Comparison of ENCODE assay signal across 1 cellular context in the genomic region with DNA sequence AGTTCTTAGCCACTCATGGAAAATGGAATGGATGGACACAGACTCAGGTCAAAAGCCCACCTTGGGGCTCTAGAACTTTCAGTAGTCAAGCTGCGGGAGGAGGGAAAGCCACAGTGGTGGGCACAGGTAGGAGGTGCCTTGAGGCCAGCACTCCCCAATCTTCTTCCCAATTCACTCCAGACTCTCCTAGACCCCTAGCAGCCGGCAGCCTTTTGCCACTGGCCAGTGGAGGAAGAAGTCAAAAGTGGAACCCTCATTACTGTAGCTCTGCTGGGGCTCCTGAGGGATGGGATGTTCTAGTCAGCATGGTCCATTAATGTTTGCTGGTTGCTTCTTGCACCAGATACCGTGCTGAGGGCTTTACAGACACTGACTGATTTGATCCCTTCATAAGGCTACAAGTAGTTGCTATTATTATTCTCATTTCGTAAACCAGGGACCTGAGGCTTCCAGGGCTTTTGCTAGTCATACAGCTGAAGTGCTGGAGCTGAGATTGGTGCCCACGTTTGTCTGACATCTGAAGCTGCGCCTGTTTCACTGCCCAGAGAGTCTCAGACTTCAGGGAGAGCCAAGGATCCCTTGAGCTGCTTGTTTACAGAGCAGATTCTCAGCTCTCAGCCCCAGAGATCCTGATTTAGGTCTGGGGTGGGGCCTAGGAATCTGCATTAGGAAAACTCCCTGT.
TF ChIP-seq lines count a peak whose summit lies in the region.

No MANE protein-coding gene starts in this region.

TF ChIP-seq in GM23338, 12 proteins besides CTCF, POLR2A, EP300 and RAD21:
- TF ChIP-seq ZNF331 (CRISPR knock-in tag; IDR thresholded peaks at IDR 0.05; ENCODE audit: low read depth) (no peak), NANOG (IDR thresholded peaks at IDR 0.05; ENCODE audit: borderline replicate concordance) (no peak), EZH2 (IDR thresholded peaks at IDR 0.05; ENCODE audit: low read depth, unreplicated experiment) (no peak), POLR2AphosphoS5 (IDR thresholded peaks at IDR 0.05; ENCODE audit: low read depth) (no peak), CREB1 (CRISPR knock-in tag; IDR thresholded peaks at IDR 0.05; ENCODE audit: low read depth) (no peak), EZH2phosphoT487 (IDR thresholded peaks at IDR 0.05; ENCODE audit: unreplicated experiment) (no peak), ZNF114 (CRISPR knock-in tag; IDR thresholded peaks at IDR 0.05) (no peak), STAT1 (IDR thresholded peaks at IDR 0.05; ENCODE audit: unreplicated experiment) (no peak), JUNB (IDR thresholded peaks at IDR 0.05; ENCODE audit: unreplicated experiment) (no peak)
- TF ChIP-seq, protein P1, sequence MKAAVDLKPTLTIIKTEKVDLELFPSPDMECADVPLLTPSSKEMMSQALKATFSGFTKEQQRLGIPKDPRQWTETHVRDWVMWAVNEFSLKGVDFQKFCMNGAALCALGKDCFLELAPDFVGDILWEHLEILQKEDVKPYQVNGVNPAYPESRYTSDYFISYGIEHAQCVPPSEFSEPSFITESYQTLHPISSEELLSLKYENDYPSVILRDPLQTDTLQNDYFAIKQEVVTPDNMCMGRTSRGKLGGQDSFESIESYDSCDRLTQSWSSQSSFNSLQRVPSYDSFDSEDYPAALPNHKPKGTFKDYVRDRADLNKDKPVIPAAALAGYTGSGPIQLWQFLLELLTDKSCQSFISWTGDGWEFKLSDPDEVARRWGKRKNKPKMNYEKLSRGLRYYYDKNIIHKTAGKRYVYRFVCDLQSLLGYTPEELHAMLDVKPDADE (IDR thresholded peaks at IDR 0.05) = no peak
- TF ChIP-seq, protein P2, sequence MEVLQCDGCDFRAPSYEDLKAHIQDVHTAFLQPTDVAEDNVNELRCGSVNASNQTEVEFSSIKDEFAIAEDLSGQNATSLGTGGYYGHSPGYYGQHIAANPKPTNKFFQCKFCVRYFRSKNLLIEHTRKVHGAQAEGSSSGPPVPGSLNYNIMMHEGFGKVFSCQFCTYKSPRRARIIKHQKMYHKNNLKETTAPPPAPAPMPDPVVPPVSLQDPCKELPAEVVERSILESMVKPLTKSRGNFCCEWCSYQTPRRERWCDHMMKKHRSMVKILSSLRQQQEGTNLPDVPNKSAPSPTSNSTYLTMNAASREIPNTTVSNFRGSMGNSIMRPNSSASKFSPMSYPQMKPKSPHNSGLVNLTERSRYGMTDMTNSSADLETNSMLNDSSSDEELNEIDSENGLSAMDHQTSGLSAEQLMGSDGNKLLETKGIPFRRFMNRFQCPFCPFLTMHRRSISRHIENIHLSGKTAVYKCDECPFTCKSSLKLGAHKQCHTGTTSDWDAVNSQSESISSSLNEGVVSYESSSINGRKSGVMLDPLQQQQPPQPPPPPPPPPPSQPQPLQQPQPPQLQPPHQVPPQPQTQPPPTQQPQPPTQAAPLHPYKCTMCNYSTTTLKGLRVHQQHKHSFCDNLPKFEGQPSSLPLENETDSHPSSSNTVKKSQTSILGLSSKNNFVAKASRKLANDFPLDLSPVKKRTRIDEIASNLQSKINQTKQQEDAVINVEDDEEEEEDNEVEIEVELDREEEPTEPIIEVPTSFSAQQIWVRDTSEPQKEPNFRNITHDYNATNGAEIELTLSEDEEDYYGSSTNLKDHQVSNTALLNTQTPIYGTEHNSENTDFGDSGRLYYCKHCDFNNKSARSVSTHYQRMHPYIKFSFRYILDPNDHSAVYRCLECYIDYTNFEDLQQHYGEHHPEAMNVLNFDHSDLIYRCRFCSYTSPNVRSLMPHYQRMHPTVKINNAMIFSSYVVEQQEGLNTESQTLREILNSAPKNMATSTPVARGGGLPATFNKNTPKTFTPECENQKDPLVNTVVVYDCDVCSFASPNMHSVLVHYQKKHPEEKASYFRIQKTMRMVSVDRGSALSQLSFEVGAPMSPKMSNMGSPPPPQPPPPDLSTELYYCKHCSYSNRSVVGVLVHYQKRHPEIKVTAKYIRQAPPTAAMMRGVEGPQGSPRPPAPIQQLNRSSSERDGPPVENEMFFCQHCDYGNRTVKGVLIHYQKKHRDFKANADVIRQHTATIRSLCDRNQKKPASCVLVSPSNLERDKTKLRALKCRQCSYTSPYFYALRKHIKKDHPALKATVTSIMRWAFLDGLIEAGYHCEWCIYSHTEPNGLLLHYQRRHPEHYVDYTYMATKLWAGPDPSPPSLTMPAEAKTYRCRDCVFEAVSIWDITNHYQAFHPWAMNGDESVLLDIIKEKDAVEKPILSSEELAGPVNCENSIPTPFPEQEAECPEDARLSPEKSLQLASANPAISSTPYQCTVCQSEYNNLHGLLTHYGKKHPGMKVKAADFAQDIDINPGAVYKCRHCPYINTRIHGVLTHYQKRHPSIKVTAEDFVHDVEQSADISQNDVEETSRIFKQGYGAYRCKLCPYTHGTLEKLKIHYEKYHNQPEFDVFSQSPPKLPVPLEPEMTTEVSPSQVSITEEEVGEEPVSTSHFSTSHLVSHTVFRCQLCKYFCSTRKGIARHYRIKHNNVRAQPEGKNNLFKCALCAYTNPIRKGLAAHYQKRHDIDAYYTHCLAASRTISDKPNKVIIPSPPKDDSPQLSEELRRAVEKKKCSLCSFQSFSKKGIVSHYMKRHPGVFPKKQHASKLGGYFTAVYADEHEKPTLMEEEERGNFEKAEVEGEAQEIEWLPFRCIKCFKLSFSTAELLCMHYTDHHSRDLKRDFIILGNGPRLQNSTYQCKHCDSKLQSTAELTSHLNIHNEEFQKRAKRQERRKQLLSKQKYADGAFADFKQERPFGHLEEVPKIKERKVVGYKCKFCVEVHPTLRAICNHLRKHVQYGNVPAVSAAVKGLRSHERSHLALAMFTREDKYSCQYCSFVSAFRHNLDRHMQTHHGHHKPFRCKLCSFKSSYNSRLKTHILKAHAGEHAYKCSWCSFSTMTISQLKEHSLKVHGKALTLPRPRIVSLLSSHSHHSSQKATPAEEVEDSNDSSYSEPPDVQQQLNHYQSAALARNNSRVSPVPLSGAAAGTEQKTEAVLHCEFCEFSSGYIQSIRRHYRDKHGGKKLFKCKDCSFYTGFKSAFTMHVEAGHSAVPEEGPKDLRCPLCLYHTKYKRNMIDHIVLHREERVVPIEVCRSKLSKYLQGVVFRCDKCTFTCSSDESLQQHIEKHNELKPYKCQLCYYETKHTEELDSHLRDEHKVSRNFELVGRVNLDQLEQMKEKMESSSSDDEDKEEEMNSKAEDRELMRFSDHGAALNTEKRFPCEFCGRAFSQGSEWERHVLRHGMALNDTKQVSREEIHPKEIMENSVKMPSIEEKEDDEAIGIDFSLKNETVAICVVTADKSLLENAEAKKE (CRISPR knock-in tag; IDR thresholded peaks at IDR 0.05) = no peak
- TF ChIP-seq, protein P3, sequence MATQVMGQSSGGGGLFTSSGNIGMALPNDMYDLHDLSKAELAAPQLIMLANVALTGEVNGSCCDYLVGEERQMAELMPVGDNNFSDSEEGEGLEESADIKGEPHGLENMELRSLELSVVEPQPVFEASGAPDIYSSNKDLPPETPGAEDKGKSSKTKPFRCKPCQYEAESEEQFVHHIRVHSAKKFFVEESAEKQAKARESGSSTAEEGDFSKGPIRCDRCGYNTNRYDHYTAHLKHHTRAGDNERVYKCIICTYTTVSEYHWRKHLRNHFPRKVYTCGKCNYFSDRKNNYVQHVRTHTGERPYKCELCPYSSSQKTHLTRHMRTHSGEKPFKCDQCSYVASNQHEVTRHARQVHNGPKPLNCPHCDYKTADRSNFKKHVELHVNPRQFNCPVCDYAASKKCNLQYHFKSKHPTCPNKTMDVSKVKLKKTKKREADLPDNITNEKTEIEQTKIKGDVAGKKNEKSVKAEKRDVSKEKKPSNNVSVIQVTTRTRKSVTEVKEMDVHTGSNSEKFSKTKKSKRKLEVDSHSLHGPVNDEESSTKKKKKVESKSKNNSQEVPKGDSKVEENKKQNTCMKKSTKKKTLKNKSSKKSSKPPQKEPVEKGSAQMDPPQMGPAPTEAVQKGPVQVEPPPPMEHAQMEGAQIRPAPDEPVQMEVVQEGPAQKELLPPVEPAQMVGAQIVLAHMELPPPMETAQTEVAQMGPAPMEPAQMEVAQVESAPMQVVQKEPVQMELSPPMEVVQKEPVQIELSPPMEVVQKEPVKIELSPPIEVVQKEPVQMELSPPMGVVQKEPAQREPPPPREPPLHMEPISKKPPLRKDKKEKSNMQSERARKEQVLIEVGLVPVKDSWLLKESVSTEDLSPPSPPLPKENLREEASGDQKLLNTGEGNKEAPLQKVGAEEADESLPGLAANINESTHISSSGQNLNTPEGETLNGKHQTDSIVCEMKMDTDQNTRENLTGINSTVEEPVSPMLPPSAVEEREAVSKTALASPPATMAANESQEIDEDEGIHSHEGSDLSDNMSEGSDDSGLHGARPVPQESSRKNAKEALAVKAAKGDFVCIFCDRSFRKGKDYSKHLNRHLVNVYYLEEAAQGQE (IDR thresholded peaks at IDR 0.05; ENCODE audit: unreplicated experiment) = no peak
